ENCODE assay signal across 11 cellular contexts in genomic region chr1:203764105-203765028, GRCh38. TPM values are rescaled to one million over a fixed set of nuclear protein-coding genes. Genes with fewer than 3 reads are reported as not detected.
DNase-seq lines count a peak whose midpoint lies in the region; ATAC-seq and TF ChIP-seq lines count a peak whose summit lies in the region.
"Had no signal": no experiment of that assay in that cellular context is flagged by ENCODE, and none has a peak within 500 bp of the region (broad histone marks: within the 10 kb centered on the region; RNA-seq: fewer than 3 reads in every experiment).

No MANE protein-coding gene starts in this region.

- no peak overlapping the region for H4K8ac ChIP-seq in mesenchymal stem cell (ENCODE audit: low read length)

- no peak overlapping the region for H2AFZ ChIP-seq in mesenchymal stem cell (ENCODE audit: low read depth, low read length)

- H3K23ac ChIP-seq in mesenchymal stem cell (ENCODE audit: low read length in 2 of 2), result no peak overlapping the region

- H3K14ac ChIP-seq in mesenchymal stem cell (ENCODE audit: low read length in 2 of 2), result no peak overlapping the region

- H3K4ac ChIP-seq in mesenchymal stem cell (ENCODE audit: low read depth in 1 of 2, low read length in 2 of 2), result no peak overlapping the region

- peaks cover 50% of the 10 kb centered on the region for H3K4me1 ChIP-seq in BLaER1
- peaks cover under 1% of the 10 kb centered on the region for H3K4me1 ChIP-seq in mesenchymal stem cell (ENCODE audit: control insufficient read depth, insufficient read depth, low read depth, low read length)

- no peaks in the 10 kb centered on the region for H3K79me1 ChIP-seq in mesenchymal stem cell (replicated peaks; ENCODE audit: low read length, poor library complexity, severe bottlenecking)

- DNase-seq in activated B cell treated with CpG ODN at 0.5 μM for 24 hours (no peak), mesenchymal stem cell (no peak), SKM-1 treated with dmso at 0.1 percent for 144 hours (lab: John Stamatoyannopoulos, UW; ENCODE audit: unreplicated experiment) (no peak), SHP77 treated with DMSO at 0.1 percent for 48 hours (lab: John Stamatoyannopoulos, UW) (no peak), A172 (ENCODE audit: low spot score) (no peak)
- DNase-seq: NCI-H1048 had no signal

- POLR2A ChIA-PET in activated B cell treated with CpG ODN at 0.5 μM for 24 hours (lab: Charles Lee), result interaction anchor here (0.6 to 3.2 kb wide), 10 partner anchors 10 to 497 kb away, joined by 3 to 32 read pairs (median 4); partner anchors contain the start of gene ATP2B4

- no peak overlapping the region for H3K4me3 ChIP-seq in BLaER1
- no peak overlapping the region for H3K4me3 ChIP-seq in mesenchymal stem cell (ENCODE audit: insufficient read depth in 1 of 2, low read depth in 1 of 2, low read length in 2 of 2)

- intact Hi-C loops in activated B cell treated with CpG ODN at 0.5 μM for 24 hours (cut with micrococcal nuclease), result loop anchor here (1.0 to 2.0 kb wide), 3 partner anchors 10 to 31 kb away; partner anchors contain the start of genes ZBED6 and ZC3H11A

- peaks cover 12% of the 10 kb centered on the region for H3K36me3 Mint-ChIP-seq in activated B cell treated with CpG ODN at 0.5 μM for 24 hours (ENCODE audit: low read depth)

- H3K4me1 Mint-ChIP-seq in activated B cell treated with CpG ODN at 0.5 μM for 24 hours, result peaks cover 37% of the 10 kb centered on the region

- H2BK15ac ChIP-seq in mesenchymal stem cell (ENCODE audit: low read depth, poor library complexity, severe bottlenecking), result no peak overlapping the region

- no peak overlapping the region for H2BK12ac ChIP-seq in mesenchymal stem cell (ENCODE audit: low read length in 2 of 2)

- H3K27me3 ChIP-seq in BLaER1, result no peaks in the 10 kb centered on the region
- peaks cover 0 to 23% of the 10 kb centered on the region in 2 experiments for H3K27me3 ChIP-seq in mesenchymal stem cell (ENCODE audit: control insufficient read depth in 1 of 2, insufficient read depth in 1 of 2, low read length in 2 of 2)

- H3K4me3 Mint-ChIP-seq in activated B cell treated with CpG ODN at 0.5 μM for 24 hours, result peak overlapping the region; percentile 91

- H3K36me3 ChIP-seq in BLaER1 (no peaks in the 10 kb centered on the region), mesenchymal stem cell (ENCODE audit: control insufficient read depth in 1 of 2, insufficient read depth in 2 of 2, low read depth in 1 of 2, low read length in 2 of 2) (no peaks in the 10 kb centered on the region)

- H3K27ac ChIP-seq in BLaER1 (peak overlapping the region; percentile 87), mesenchymal stem cell (ENCODE audit: low read length, poor library complexity, severe bottlenecking) (no peak overlapping the region)

- no peaks in the 10 kb centered on the region for H4K20me1 ChIP-seq in BLaER1

- H2AK5ac ChIP-seq in mesenchymal stem cell (ENCODE audit: low read length, severe bottlenecking), result no peak overlapping the region

- H3K9me3 ChIP-seq in BLaER1 (no peaks in the 10 kb centered on the region), mesenchymal stem cell (ENCODE audit: control insufficient read depth, low read length) (no peaks in the 10 kb centered on the region)

- no peaks in the 10 kb centered on the region for H3K27me3 Mint-ChIP-seq in activated B cell treated with CpG ODN at 0.5 μM for 24 hours

- 95% methylated on average over 3 of the region's 3 CpGs for WGBS in mesenchymal stem cell

- H2BK5ac ChIP-seq in mesenchymal stem cell (ENCODE audit: low read depth, low read length, poor library complexity, severe bottlenecking), result peak overlapping the region; percentile 26

- no peak overlapping the region for H4K91ac ChIP-seq in mesenchymal stem cell (ENCODE audit: low read length)

- no peak for TF ChIP-seq CTCF in activated B cell treated with CpG ODN at 0.5 μM for 24 hours (IDR thresholded peaks at IDR 0.05)

- peak overlapping the region; percentile 99 for H3K27ac Mint-ChIP-seq in activated B cell treated with CpG ODN at 0.5 μM for 24 hours

- ATAC-seq in GM21723 (IDR thresholded peaks at IDR 0.05; ENCODE audit: unreplicated experiment), result peak; percentile 17
- ATAC-seq in activated B cell treated with CpG ODN at 0.5 μM for 24 hours (ENCODE audit: low read depth), result no peak
- no peak for ATAC-seq in GM21576 (IDR thresholded peaks at IDR 0.05; ENCODE audit: unreplicated experiment)
- ATAC-seq: HCT116 had no signal

- no peaks in the 10 kb centered on the region for H3K9me3 Mint-ChIP-seq in activated B cell treated with CpG ODN at 0.5 μM for 24 hours

- H2BK120ac ChIP-seq in mesenchymal stem cell (ENCODE audit: low read depth, low read length), result no peak overlapping the region

- H3K4me2 ChIP-seq in BLaER1 (peak overlapping the region; percentile 75), mesenchymal stem cell (ENCODE audit: low read length, poor library complexity, severe bottlenecking) (no peak overlapping the region)

- CTCF ChIA-PET in activated B cell treated with CpG ODN at 0.5 μM for 24 hours (lab: Charles Lee), result interaction anchor here (1.0 to 2.2 kb wide), 3 partner anchors 9 to 62 kb away, joined by 3 to 8 read pairs (median 7); no protein-coding TSS in a partner anchor

- H3K9ac ChIP-seq in BLaER1 (peak overlapping the region; percentile 1; the same call in 1 of the 2 replicates), mesenchymal stem cell (ENCODE audit: low read length) (no peak overlapping the region)

- no peak overlapping the region for H3K18ac ChIP-seq in mesenchymal stem cell (ENCODE audit: low read depth in 1 of 2, low read length in 2 of 2)

RNA-seq across cellular contexts. Expression of gene LAX1, which starts 0.6 kb away (rescaled TPM):
- 12.0 and 13.5 TPM in 2 replicates for total RNA-seq in activated B cell treated with CpG ODN at 0.5 μM for 24 hours
- polyA plus RNA-seq in mesenchymal stem cell (2013, experiment 1 of 2), result not detected
- polyA plus RNA-seq in mesenchymal stem cell (2013, experiment 2 of 2), result 0.01 TPM
- total RNA-seq in A172 (2014; rRNA removed; shearing (Covaris generic)), result not detected in 2 replicates
- total RNA-seq: fibroblast of villous mesenchyme had no signal

RNA-seq across cellular contexts. Expression of gene ZBED6, which starts 31.1 kb away (rescaled TPM):
- 26.3 and 31.4 TPM in 2 replicates for total RNA-seq in activated B cell treated with CpG ODN at 0.5 μM for 24 hours
- polyA plus RNA-seq in mesenchymal stem cell (2013, experiment 1 of 2), result 18.9 TPM
- 18.6 TPM for polyA plus RNA-seq in mesenchymal stem cell (2013, experiment 2 of 2)
- 7.1 and 11.9 TPM in 2 replicates for total RNA-seq in A172 (2014; rRNA removed; shearing (Covaris generic))

RNA-seq across cellular contexts. Expression of gene ZC3H11A, which starts 31.1 kb away (rescaled TPM):
- total RNA-seq in activated B cell treated with CpG ODN at 0.5 μM for 24 hours, result 85.6 and 91.6 TPM in 2 replicates
- polyA plus RNA-seq in mesenchymal stem cell (2013, experiment 1 of 2), result 47.8 TPM
- polyA plus RNA-seq in mesenchymal stem cell (2013, experiment 2 of 2), result 44.7 TPM
- 102 and 117 TPM in 2 replicates for total RNA-seq in A172 (2014; rRNA removed; shearing (Covaris generic))

Comparison
In these comparisons a context has a peak if more than half of its experiments do, and no peak if none do; other contexts are left out.
1. RNA of gene LAX1, which starts 0.6 kb away (total RNA-seq): 12.0 to 13.5 TPM in activated B cell treated with CpG ODN at 0.5 μM for 24 hours; not detected in A172; every median in the first group is over 10 times any median in the second.